8 cellular contexts compared by ENCODE assay signal in genomic region chr13:110561335-110562033, GRCh38. TPM values are rescaled to one million over a fixed set of nuclear protein-coding genes. Genes with fewer than 3 reads are reported as not detected.
A peak's percentile ranks its signal among the peaks of the same experiment; 100 is the strongest.
DNase-seq lines count a peak whose midpoint lies in the region; TF ChIP-seq lines count a peak whose summit lies in the region.

TSS of gene RAB20 (minus strand) at chr13:110561722. CDS start at chr13:110561519, 203 bp downstream.

- H3K9me3 Mint-ChIP-seq in Calu3 (ENCODE audit: low read depth, unreplicated experiment), result no peaks in the 10 kb centered on the region
- H3K9me3 Mint-ChIP-seq in activated naive CD4-positive, alpha-beta T cell treated with anti-CD3 and anti-CD28 coated beads, Interleukin-2, amount 10 ng/mL, durations not matched to agents 7 days and 5 days, result no peaks in the 10 kb centered on the region

- H3K9me3 ChIP-seq in osteoblast (ENCODE audit: low read depth, low read length) (no peaks in the 10 kb centered on the region), testis (no peaks in the 10 kb centered on the region)

- TF ChIP-seq CTCF in Calu3 (IDR thresholded peaks at IDR 0.05; ENCODE audit: unreplicated experiment) (no peak), GM20000 (IDR thresholded peaks at IDR 0.05; ENCODE audit: extremely low read depth, missing control alignments) (no peak), osteoblast (IDR thresholded peaks at IDR 0.05; ENCODE audit: extremely low read depth, low read depth, low read length) (no peak), testis (IDR thresholded peaks at IDR 0.05) (no peak)

- intact Hi-C loops in Calu3 (cut with micrococcal nuclease; ENCODE audit: unreplicated experiment), result no loop called here
- intact Hi-C loops in testis (cut with DNase I; ENCODE audit: low total_unique reads), result no loop called here

- peak within 1 kb of the TSS; percentile 28 for H3K27ac ChIP-seq in osteoblast (ENCODE audit: low read depth, low read length)
- H3K27ac ChIP-seq in testis, result peak within 1 kb of the TSS; percentile 93

- no TSS peak for BruUV-seq in Calu3 (replicated peaks; lab: Mats Ljungman, UMichigan)

- peak; percentile 62 for DNase-seq in Calu3
- DNase-seq in GM20000 (ENCODE audit: low spot score), result peak; percentile 93
- peak; percentile 85 for DNase-seq in HPDE6-E6E7 (ENCODE audit: extremely low spot score)
- peak; percentile 96 for DNase-seq in SIG-M5 treated with dmso at 0.1 percent for 504 hours (lab: John Stamatoyannopoulos, UW; ENCODE audit: unreplicated experiment)
- peak; percentile 80 for DNase-seq in activated naive CD4-positive, alpha-beta T cell treated with anti-CD3 and anti-CD28 coated beads, Interleukin-2, amount 10 ng/mL, durations not matched to agents 7 days and 5 days
- DNase-seq in globus pallidus (ENCODE audit: low spot score), result peak; percentile 51
- peak; percentile 94 for DNase-seq in osteoblast (ENCODE audit: insufficient read length, low spot score, missing footprints)
- DNase-seq in testis, result peak; percentile 93

- peaks cover 3% of the 10 kb centered on the region for H4K20me1 ChIP-seq in osteoblast (ENCODE audit: insufficient read depth, low read length)

- H3K4me3 Mint-ChIP-seq in Calu3 (ENCODE audit: low read depth, unreplicated experiment), result peak within 1 kb of the TSS; percentile 73
- peak within 1 kb of the TSS; percentile 89 for H3K4me3 Mint-ChIP-seq in activated naive CD4-positive, alpha-beta T cell treated with anti-CD3 and anti-CD28 coated beads, Interleukin-2, amount 10 ng/mL, durations not matched to agents 7 days and 5 days

- H3K79me2 ChIP-seq in osteoblast (ENCODE audit: insufficient read depth, low read length), result no peaks in the 10 kb centered on the region

- H2AFZ ChIP-seq in osteoblast (ENCODE audit: low read length), result peak within 1 kb of the TSS; percentile 92

- H3K4me2 ChIP-seq in osteoblast (ENCODE audit: insufficient read depth, low read length), result peak within 1 kb of the TSS; percentile 95

- H3K4me1 ChIP-seq in osteoblast (ENCODE audit: insufficient read depth, low read length) (peaks cover 28% of the 10 kb centered on the region), testis (peaks cover 28% of the 10 kb centered on the region)

- peak within 1 kb of the TSS; percentile 47 for H3K27ac Mint-ChIP-seq in Calu3 (ENCODE audit: unreplicated experiment)
- peak within 1 kb of the TSS; percentile 85 for H3K27ac Mint-ChIP-seq in activated naive CD4-positive, alpha-beta T cell treated with anti-CD3 and anti-CD28 coated beads, Interleukin-2, amount 10 ng/mL, durations not matched to agents 7 days and 5 days

- 0 to 1% methylated on average over 1 to 38 of the region's 81 CpGs for WGBS in testis, 2 donors

- H3K27me3 ChIP-seq in osteoblast (ENCODE audit: insufficient read depth, low read length) (no peaks in the 10 kb centered on the region), testis (no peaks in the 10 kb centered on the region)

- no peak for TF ChIP-seq POLR2A in testis (IDR thresholded peaks at IDR 0.05)

- H3K4me1 Mint-ChIP-seq in Calu3 (ENCODE audit: low read depth, unreplicated experiment), result peaks cover 20% of the 10 kb centered on the region
- peaks cover 44% of the 10 kb centered on the region for H3K4me1 Mint-ChIP-seq in activated naive CD4-positive, alpha-beta T cell treated with anti-CD3 and anti-CD28 coated beads, Interleukin-2, amount 10 ng/mL, durations not matched to agents 7 days and 5 days

- H3K27me3 Mint-ChIP-seq in Calu3 (ENCODE audit: unreplicated experiment), result no peaks in the 10 kb centered on the region
- peaks cover 54% of the 10 kb centered on the region for H3K27me3 Mint-ChIP-seq in activated naive CD4-positive, alpha-beta T cell treated with anti-CD3 and anti-CD28 coated beads, Interleukin-2, amount 10 ng/mL, durations not matched to agents 7 days and 5 days

- CTCF ChIA-PET in Calu3 (lab: Charles Lee), result interaction anchor here (0.9 to 1.5 kb wide), 2 partner anchors 54 to 106 kb away, joined by 3 to 4 read pairs; no protein-coding TSS in a partner anchor
- CTCF ChIA-PET in activated naive CD4-positive, alpha-beta T cell treated with anti-CD3 and anti-CD28 coated beads, Interleukin-2, amount 10 ng/mL, durations not matched to agents 7 days and 5 days (lab: Charles Lee), result interaction anchor here (1.6 kb wide), 1 partner anchor 54 kb away, joined by 4 read pairs; the partner anchor contains the start of gene NAXD

- H3K4me3 ChIP-seq in osteoblast (ENCODE audit: insufficient read depth, low read length) (peak within 1 kb of the TSS; percentile 83), testis (peak within 1 kb of the TSS; percentile 84)

- H3K36me3 ChIP-seq in osteoblast (ENCODE audit: insufficient read depth, low read length) (no peaks in the 10 kb centered on the region), testis (ENCODE audit: low read depth, missing control alignments) (no peaks in the 10 kb centered on the region)

- H3K36me3 Mint-ChIP-seq in Calu3 (ENCODE audit: insufficient read depth, unreplicated experiment), result peaks cover 53% of the 10 kb centered on the region
- peaks cover 10% of the 10 kb centered on the region for H3K36me3 Mint-ChIP-seq in activated naive CD4-positive, alpha-beta T cell treated with anti-CD3 and anti-CD28 coated beads, Interleukin-2, amount 10 ng/mL, durations not matched to agents 7 days and 5 days

RNA-seq across cellular contexts. Expression of gene RAB20, which starts in this region (rescaled TPM):
- total RNA-seq in Calu3 (2022), result 9.7 and 11.9 TPM in 2 replicates
- total RNA-seq in osteoblast, result 3.6 and 3.8 TPM in 2 replicates
- 10 to 100 TPM; 27.2 to 41.1 TPM for total RNA-seq in testis
- 22.0 TPM for polyA plus RNA-seq in testis (ENCODE audit: insufficient read depth, low read depth, low replicate concordance)

Comparison
In these comparisons a context has a peak if more than half of its experiments do, and no peak if none do; other contexts are left out.
1. Peak in every context shown above with its lines: DNase-seq, H3K4me3 ChIP-seq and H3K27ac ChIP-seq.